In the genomic region with DNA sequence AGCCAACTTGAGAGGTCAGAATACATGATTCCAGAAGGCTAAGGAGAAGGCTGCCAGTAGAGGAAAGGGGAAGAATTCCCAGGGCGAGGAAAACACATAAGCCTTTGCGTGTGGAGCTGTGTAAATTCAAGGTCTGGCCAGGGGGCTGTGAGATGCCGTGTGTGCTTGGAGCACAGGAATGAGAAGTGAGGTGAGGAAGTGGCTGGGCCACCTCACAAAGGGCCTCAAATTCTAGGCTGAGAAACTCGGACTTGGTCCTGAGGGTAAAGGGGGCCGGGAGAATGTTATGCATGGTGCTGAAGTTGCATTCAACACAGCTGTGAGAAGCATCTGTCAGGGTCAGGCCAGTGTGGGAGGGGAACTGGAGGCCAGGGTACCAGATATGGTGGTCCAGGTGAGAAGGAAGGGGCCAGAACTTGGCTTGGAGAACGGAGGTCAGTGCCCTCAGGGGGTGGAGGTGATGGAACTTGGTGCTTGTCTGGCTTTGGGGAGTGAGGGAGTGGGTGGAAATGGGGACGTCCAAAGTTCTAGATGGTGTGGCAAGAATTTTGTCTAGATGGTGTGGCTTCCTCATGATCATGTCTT, we compare ENCODE assay signal across 8 cellular contexts. TPM values are rescaled to one million over a fixed set of nuclear protein-coding genes. Genes with fewer than 3 reads are reported as not detected.
DNase-seq lines count a peak whose midpoint lies in the region; ATAC-seq and TF ChIP-seq lines count a peak whose summit lies in the region.

No MANE protein-coding gene starts in this region.

- H3K27me3 ChIP-seq in SU-DHL-6 (ENCODE audit: low read length) (no peaks in the 10 kb centered on the region), psoas muscle (ENCODE audit: insufficient read depth in 3 of 3, low read length in 2 of 3) (no peaks in the 10 kb centered on the region)

- H3K27ac ChIP-seq in SU-DHL-6 (ENCODE audit: low read depth, low read length) (no peak overlapping the region), psoas muscle (peak overlapping the region; percentile 99)

- H3K36me3 ChIP-seq in ES-I3 (ENCODE audit: insufficient read depth, low read length) (no peaks in the 10 kb centered on the region), SU-DHL-6 (ENCODE audit: low read length) (no peaks in the 10 kb centered on the region), psoas muscle (ENCODE audit: insufficient read depth in 1 of 2, low read depth in 1 of 2) (no peaks in the 10 kb centered on the region)

- H3K4me3 ChIP-seq in SU-DHL-6 (ENCODE audit: insufficient read depth, low read length, poor library complexity, severe bottlenecking): peak overlapping the region; percentile 71
- H3K4me3 ChIP-seq in fibroblast of pulmonary artery (replicated peaks; ENCODE audit: low read depth, low read length): peak overlapping the region; percentile 87
- peak overlapping the region; percentile 92 for H3K4me3 ChIP-seq in psoas muscle

- no peaks in the 10 kb centered on the region for H3K9me3 ChIP-seq in ES-I3 (ENCODE audit: control insufficient read depth, insufficient read depth, low read length)
- no peaks in the 10 kb centered on the region for H3K9me3 ChIP-seq in SU-DHL-6 (ENCODE audit: insufficient read depth, low read length)
- no peaks in the 10 kb centered on the region for H3K9me3 ChIP-seq in psoas muscle

- peaks cover 15% of the 10 kb centered on the region for H3F3A ChIP-seq in SU-DHL-6 (ENCODE audit: insufficient read depth)

- peaks cover 26% of the 10 kb centered on the region for H3K79me2 ChIP-seq in SU-DHL-6 (ENCODE audit: insufficient read depth, low read length)

- no peak for TF ChIP-seq CTCF in SU-DHL-6 (IDR thresholded peaks at IDR 0.05; ENCODE audit: insufficient read depth, low read length, poor library complexity, severe bottlenecking)
- TF ChIP-seq CTCF in fibroblast of pulmonary artery (IDR thresholded peaks at IDR 0.05; ENCODE audit: low read length, missing control alignments): no peak
- TF ChIP-seq CTCF in psoas muscle (IDR thresholded peaks at IDR 0.05): no peak

- H4K20me1 ChIP-seq in SU-DHL-6 (ENCODE audit: low read depth, low read length): no peaks in the 10 kb centered on the region

- WGBS in psoas muscle, 3 donors: 49 to 65% (median 54%) methylated on average over 7 of the region's 7 CpGs

- peak overlapping the region; percentile 93 for H3K4me2 ChIP-seq in SU-DHL-6 (ENCODE audit: low read depth, low read length, poor library complexity, severe bottlenecking)

- peak overlapping the region; percentile 96 for H3K9ac ChIP-seq in ES-I3 (ENCODE audit: low read depth, low read length)
- peak overlapping the region; percentile 95 for H3K9ac ChIP-seq in SU-DHL-6 (ENCODE audit: low read length)

- H3K4me1 ChIP-seq in ES-I3 (ENCODE audit: insufficient read depth, low read length): peaks cover 8% of the 10 kb centered on the region; the same call in 1 of the 2 replicates
- H3K4me1 ChIP-seq in psoas muscle: peaks cover 39% of the 10 kb centered on the region

- intact Hi-C loops in psoas muscle (cut with DNase I): no loop called here

- no peak overlapping the region for H2AFZ ChIP-seq in SU-DHL-6 (ENCODE audit: low read depth, low read length, severe bottlenecking)

- ATAC-seq in psoas muscle (no peak), HG03196 (IDR thresholded peaks at IDR 0.05; ENCODE audit: unreplicated experiment) (no peak), HG02870 (IDR thresholded peaks at IDR 0.05; ENCODE audit: unreplicated experiment) (no peak)

- H3K9me2 ChIP-seq in SU-DHL-6 (replicated peaks; ENCODE audit: insufficient read depth, low read length): no peaks in the 10 kb centered on the region

- DNase-seq in fibroblast of pulmonary artery (ENCODE audit: low read depth) (no peak), psoas muscle (no peak)
- DNase-seq in activated effector memory CD4-positive, alpha-beta T cell treated with anti-CD3 and anti-CD28 coated beads, Interleukin-2, amount 50 U/mL, for 16 hours: no peak
- no peak for DNase-seq in activated CD8-positive, alpha-beta memory T cell treated with anti-CD3 and anti-CD28 coated beads for 24 hours

RNA-seq across cellular contexts. Expression of gene ZNF580, which starts 4.9 kb away (rescaled TPM):
- 10 to 100 TPM; 10.3 to 21.1 (median 13.7) TPM for total RNA-seq in psoas muscle
- 10 to 100 TPM in 1 of 3 donors, 1 to 10 TPM in 2; 5.9 to 13.5 (median 9.2) TPM for polyA plus RNA-seq in psoas muscle

RNA-seq across cellular contexts. Expression of gene ZNF581, which starts 7.5 kb away (rescaled TPM):
- total RNA-seq in psoas muscle: 10 to 100 TPM; 10.2 to 14.5 (median 10.6) TPM
- 10 to 100 TPM; 14.6 to 18.6 (median 17.5) TPM for polyA plus RNA-seq in psoas muscle

RNA-seq across cellular contexts. Expression of gene ZNF784, which starts 11.6 kb away (rescaled TPM):
- 10 to 100 TPM in 3 of 4 donors, 1 to 10 TPM in 1; 9.0 to 22.2 (median 11.4) TPM for total RNA-seq in psoas muscle
- polyA plus RNA-seq in psoas muscle: 10 to 100 TPM in 1 of 3 donors, 1 to 10 TPM in 2; 4.9 to 14.9 (median 7.3) TPM

RNA-seq across cellular contexts. Expression of gene CCDC106, which starts 12.1 kb away (rescaled TPM):
- total RNA-seq in psoas muscle: 10 to 100 TPM in 2 of 4 donors, 1 to 10 TPM in 2; 8.0 to 12.0 (median 10.4) TPM
- polyA plus RNA-seq in psoas muscle: 10 to 100 TPM in 2 of 3 donors, 1 to 10 TPM in 1; 4.4 to 11.8 (median 10.0) TPM

RNA-seq across cellular contexts. Expression of gene U2AF2, which starts 18.9 kb away (rescaled TPM):
- 10 to 100 TPM; 58.8 to 85.2 (median 78.2) TPM for total RNA-seq in psoas muscle
- polyA plus RNA-seq in psoas muscle: 100 to 1,000 TPM in 1 of 3 donors, 10 to 100 TPM in 2; 54.1 to 116 (median 55.1) TPM
